ENCODE assay signal across 23 cellular contexts in the genomic region with DNA sequence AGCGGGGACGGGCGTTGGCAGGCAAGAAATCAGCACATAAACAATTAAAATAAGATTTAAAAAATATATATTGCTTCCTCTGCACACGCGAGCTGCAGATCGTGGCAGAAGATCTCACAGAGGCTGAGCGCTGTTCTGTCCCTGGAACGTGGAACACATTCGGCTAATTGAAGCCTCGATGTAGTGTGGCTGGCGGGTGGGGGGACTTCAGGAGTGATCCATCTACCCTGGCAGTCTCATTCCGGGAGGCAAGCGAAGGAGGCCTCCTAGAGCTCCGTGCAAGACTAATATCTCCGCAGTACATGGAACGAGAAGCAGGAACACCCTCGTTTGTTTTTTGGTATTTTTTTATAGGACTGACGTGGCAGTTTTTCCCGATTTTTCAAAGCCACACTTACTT.
DNase-seq lines count a peak whose midpoint lies in the region; ATAC-seq and TF ChIP-seq lines count a peak whose summit lies in the region.
"Had no signal": no experiment of that assay in that cellular context is flagged by ENCODE, and none has a peak within 500 bp of the region (broad histone marks: within the 10 kb centered on the region; RNA-seq: fewer than 3 reads in every experiment).

No MANE protein-coding gene starts in this region.

- TF ChIP-seq POLR2A in IMR-90 (IDR thresholded peaks at IDR 0.05; ENCODE audit: low read depth, low read length): no peak
- no peak for TF ChIP-seq POLR2A in esophagus squamous epithelium (IDR thresholded peaks at IDR 0.05)

- no peaks in the 10 kb centered on the region for H3K79me2 ChIP-seq in smooth muscle cell (ENCODE audit: low read depth)

- BruUV-seq in IMR-90 (replicated peaks; lab: Mats Ljungman, UMichigan): no TSS peak

- no peak overlapping the region for H3K56ac ChIP-seq in IMR-90 (ENCODE audit: extremely low read depth, insufficient read depth, low read length)

- TF ChIP-seq CTCF in IMR-90 (conservative IDR thresholded peaks at IDR 0.05; ENCODE audit: low read depth, low read length) (no peak), esophagus squamous epithelium (IDR thresholded peaks at IDR 0.05) (no peak), brain microvascular endothelial cell (IDR thresholded peaks at IDR 0.05; ENCODE audit: low read depth, low read length, missing control alignments) (no peak), smooth muscle cell (IDR thresholded peaks at IDR 0.05; ENCODE audit: borderline replicate concordance, insufficient read depth, poor library complexity, severe bottlenecking) (no peak)

- no peaks in the 10 kb centered on the region for H3F3A ChIP-seq in smooth muscle cell (ENCODE audit: low read depth)

- H2BK120ac ChIP-seq in IMR-90 (ENCODE audit: low read depth, low read length): no peak overlapping the region

- dilution Hi-C loops in IMR-90 (cut with HindIII; ENCODE audit: low sequenced_read_pairs, unreplicated experiment): no loop called here

- H2AK5ac ChIP-seq in IMR-90 (ENCODE audit: low read depth, low read length): no peak overlapping the region

- H3K4me3 ChIP-seq in IMR-90 (ENCODE audit: insufficient read depth, low read depth, low read length) (peak overlapping the region; percentile 20; the same call in 1 of the 2 replicates), esophagus squamous epithelium (no peak overlapping the region), brain microvascular endothelial cell (ENCODE audit: low read depth, low read length) (no peak overlapping the region), smooth muscle cell (no peak overlapping the region)
- H3K4me3 ChIP-seq: right lobe of liver, SJCRH30, upper lobe of right lung had no signal

- no peaks in the 10 kb centered on the region for H3K9me1 ChIP-seq in IMR-90 (ENCODE audit: insufficient read depth, low read length)

- POLR2A ChIA-PET in IMR-90 (lab: Charles Lee; ENCODE audit: unreplicated experiment): no interaction called here

- H3K9me3 ChIP-seq in IMR-90 (ENCODE audit: control insufficient read depth, insufficient read depth, low read length): peaks cover 7% of the 10 kb centered on the region
- peaks cover 0 to 6% (median 0%) of the 10 kb centered on the region in 3 donors for H3K9me3 ChIP-seq in esophagus squamous epithelium
- H3K9me3 ChIP-seq in smooth muscle cell (replicated peaks; ENCODE audit: low read depth): no peaks in the 10 kb centered on the region
- H3K9me3 ChIP-seq: right lobe of liver, SJCRH30, upper lobe of right lung had no signal

- intact Hi-C loops in IMR-90 (cut with micrococcal nuclease) (no loop called here), esophagus squamous epithelium (cut with DNase I) (no loop called here), posterior vena cava (cut with DNase I) (no loop called here)

- H3K27me3 ChIP-seq in IMR-90 (ENCODE audit: control insufficient read depth, insufficient read depth, low read length) (peaks cover 43% of the 10 kb centered on the region), esophagus squamous epithelium (peaks cover 0 to 23% (median 0%) of the 10 kb centered on the region in 4 donors), brain microvascular endothelial cell (replicated peaks) (no peaks in the 10 kb centered on the region), smooth muscle cell (ENCODE audit: low read depth) (peaks cover 8% of the 10 kb centered on the region)
- H3K27me3 ChIP-seq: right lobe of liver, SJCRH30, upper lobe of right lung had no signal

- H4K20me1 ChIP-seq in IMR-90 (ENCODE audit: insufficient read depth, low read length) (no peaks in the 10 kb centered on the region), smooth muscle cell (ENCODE audit: low read depth) (no peaks in the 10 kb centered on the region)

- no peak overlapping the region for H2AK9ac ChIP-seq in IMR-90 (replicated peaks; ENCODE audit: low read depth, low read length, poor library complexity)

- no peak overlapping the region for H2BK15ac ChIP-seq in IMR-90 (ENCODE audit: low read depth, low read length)

- H3K23ac ChIP-seq in IMR-90 (ENCODE audit: low read depth, low read length): no peak overlapping the region

- H4K5ac ChIP-seq in IMR-90 (ENCODE audit: low read depth, low read length): no peak overlapping the region

- H2AFZ ChIP-seq in IMR-90 (replicated peaks; ENCODE audit: low read length, poor library complexity) (peak overlapping the region; percentile 54), smooth muscle cell (ENCODE audit: low read depth) (no peak overlapping the region)

- ATAC-seq in IMR-90 (ENCODE audit: low read depth) (no peak; the same call in 1 of the 2 replicates), HG03378 (IDR thresholded peaks at IDR 0.05; ENCODE audit: unreplicated experiment) (no peak)
- ATAC-seq: HepG2; left colon; naive thymus-derived CD4-positive, alpha-beta T cell; right lobe of liver; upper lobe of right lung had no signal

- no peak overlapping the region for H3K27ac ChIP-seq in IMR-90 (ENCODE audit: insufficient read depth, low read length)
- peak overlapping the region in 3 of 4 donors; percentile 26 to 30 (median 26) for H3K27ac ChIP-seq in esophagus squamous epithelium
- no peak overlapping the region for H3K27ac ChIP-seq in brain microvascular endothelial cell
- no peak overlapping the region for H3K27ac ChIP-seq in smooth muscle cell (ENCODE audit: low read depth)
- H3K27ac ChIP-seq: right lobe of liver, SJCRH30, upper lobe of right lung had no signal

- no peak overlapping the region for H4K8ac ChIP-seq in IMR-90 (ENCODE audit: low read depth in 2 of 2, low read length in 2 of 2)

- H3K79me1 ChIP-seq in IMR-90 (ENCODE audit: low read depth in 1 of 2, low read length in 2 of 2): no peaks in the 10 kb centered on the region

- CTCF ChIA-PET in IMR-90 (lab: Yijun Ruan, JAX): no interaction called here

- H3K4me1 ChIP-seq in IMR-90 (ENCODE audit: control insufficient read depth, insufficient read depth, low read length) (peaks cover 2% of the 10 kb centered on the region; the same call in 1 of the 2 replicates), esophagus squamous epithelium (peaks cover 0 to 3% (median 0%) of the 10 kb centered on the region in 3 donors), smooth muscle cell (ENCODE audit: low read depth) (no peaks in the 10 kb centered on the region)
- H3K4me1 ChIP-seq: right lobe of liver, SJCRH30, upper lobe of right lung had no signal

- no peak overlapping the region; the same call in 1 of the 2 replicates for H3K18ac ChIP-seq in IMR-90 (ENCODE audit: low read depth, low read length)

- H3K4me2 ChIP-seq in IMR-90 (ENCODE audit: low read depth, low read length) (peak overlapping the region; percentile 86), smooth muscle cell (no peak overlapping the region)

- no peak for TF ChIP-seq RAD21 in IMR-90 (IDR thresholded peaks at IDR 0.05; ENCODE audit: low read length)

- no peak overlapping the region for H3K14ac ChIP-seq in IMR-90 (replicated peaks; ENCODE audit: low read depth, low read length)

- 0% methylated on average over 3 of the region's 19 CpGs; no CpG with 5 or more reads in 1 of the 2 experiments for WGBS in IMR-90 (ENCODE audit: extremely low coverage in 2 of 2, insufficient read length in 1 of 2), 2 experiments
- WGBS in esophagus squamous epithelium, 2 donors: 23 to 26% methylated on average over 16 to 19 of the region's 19 CpGs
- 82% methylated on average over 19 of the region's 19 CpGs for WGBS in smooth muscle cell (ENCODE audit: low lambda C conversion rate)

- in situ Hi-C loops in IMR-90 (cut with MboI; ENCODE audit: low sequenced_read_pairs): no loop called here
- in situ Hi-C loops in brain microvascular endothelial cell (cut with HindIII; ENCODE audit: low pct_ligation_motif_present, low sequenced_read_pairs): no loop called here

- no peak overlapping the region for H3K4ac ChIP-seq in IMR-90 (ENCODE audit: low read depth, low read length)

- H3K9ac ChIP-seq in IMR-90 (ENCODE audit: low read depth, low read length) (no peak overlapping the region), smooth muscle cell (ENCODE audit: low read depth) (no peak overlapping the region)

- DNase-seq in AG08395 (ENCODE audit: low spot score) (peak; percentile 44), IMR-90 (no peak), esophagus squamous epithelium (lab: John Stamatoyannopoulos, UW) (no peak), nucleus accumbens (lab: John Stamatoyannopoulos, UW) (peak in 32 of 56 donors; percentile 5 to 78 (median 36)), brain microvascular endothelial cell (no peak), smooth muscle cell (lab: John Stamatoyannopoulos, UW; ENCODE audit: unreplicated experiment) (no peak), posterior vena cava (ENCODE audit: low spot score) (no peak)
- DNase-seq: activated CD4-positive, alpha-beta memory T cell treated with anti-CD3 and anti-CD28 coated beads for 36 hours; activated naive CD8-positive, alpha-beta T cell treated with anti-CD3 and anti-CD28 coated beads, Interleukin-2, amount 10 ng/mL, durations not matched to agents 7 days and 5 days; HCEC 1CT; left colon; naive thymus-derived CD4-positive, alpha-beta T cell; NCI-H1105; NCI-H2029; NCI-H345; NCI-H82; right lobe of liver; SJCRH30; stimulated activated CD8-positive, alpha-beta memory T cell treated with anti-CD3 and anti-CD28 coated beads, Interleukin-4, amount 100 ng/mL, for 48 hours; T-helper 1 cell; upper lobe of right lung had no signal

- no peak overlapping the region for H2BK20ac ChIP-seq in IMR-90 (ENCODE audit: low read depth, low read length)

- H3K36me3 ChIP-seq in IMR-90 (ENCODE audit: control insufficient read depth, insufficient read depth, low read length): no peaks in the 10 kb centered on the region
- H3K36me3 ChIP-seq in esophagus squamous epithelium: no peaks in the 10 kb centered on the region
- no peaks in the 10 kb centered on the region for H3K36me3 ChIP-seq in brain microvascular endothelial cell (replicated peaks)
- H3K36me3 ChIP-seq in smooth muscle cell (ENCODE audit: low read depth): no peaks in the 10 kb centered on the region
- H3K36me3 ChIP-seq: right lobe of liver, SJCRH30, upper lobe of right lung had no signal

- no peak overlapping the region for H4K91ac ChIP-seq in IMR-90 (ENCODE audit: insufficient read depth, low read depth, low read length)

- no peak overlapping the region for H2BK5ac ChIP-seq in IMR-90 (ENCODE audit: low read depth, low read length, poor library complexity, severe bottlenecking)

TF ChIP-seq in IMR-90, 13 proteins besides CTCF, POLR2A, EP300 and RAD21 (continues in another document):
- no peak for TF ChIP-seq FOS (IDR thresholded peaks at IDR 0.05; ENCODE audit: low read depth, low read length)
- TF ChIP-seq, protein P1, sequence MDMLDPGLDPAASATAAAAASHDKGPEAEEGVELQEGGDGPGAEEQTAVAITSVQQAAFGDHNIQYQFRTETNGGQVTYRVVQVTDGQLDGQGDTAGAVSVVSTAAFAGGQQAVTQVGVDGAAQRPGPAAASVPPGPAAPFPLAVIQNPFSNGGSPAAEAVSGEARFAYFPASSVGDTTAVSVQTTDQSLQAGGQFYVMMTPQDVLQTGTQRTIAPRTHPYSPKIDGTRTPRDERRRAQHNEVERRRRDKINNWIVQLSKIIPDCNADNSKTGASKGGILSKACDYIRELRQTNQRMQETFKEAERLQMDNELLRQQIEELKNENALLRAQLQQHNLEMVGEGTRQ (IDR thresholded peaks at IDR 0.05; ENCODE audit: low read depth, low read length): no peak

Comparison
In these comparisons a context has a peak if more than half of its experiments do, and no peak if none do; other contexts are left out.
1. DNase-seq: peak in AG08395 (single experiment) and nucleus accumbens (32 of 56); none in IMR-90 (single experiment), esophagus squamous epithelium (single experiment), brain microvascular endothelial cell (single experiment), smooth muscle cell (single experiment) and posterior vena cava (single experiment).
2. H3K27ac ChIP-seq: peak in esophagus squamous epithelium (3 of 4); none in IMR-90 (single experiment), brain microvascular endothelial cell (single experiment) and smooth muscle cell (single experiment).